Comparison of ENCODE assay signal across 18 cellular contexts in the genomic region with DNA sequence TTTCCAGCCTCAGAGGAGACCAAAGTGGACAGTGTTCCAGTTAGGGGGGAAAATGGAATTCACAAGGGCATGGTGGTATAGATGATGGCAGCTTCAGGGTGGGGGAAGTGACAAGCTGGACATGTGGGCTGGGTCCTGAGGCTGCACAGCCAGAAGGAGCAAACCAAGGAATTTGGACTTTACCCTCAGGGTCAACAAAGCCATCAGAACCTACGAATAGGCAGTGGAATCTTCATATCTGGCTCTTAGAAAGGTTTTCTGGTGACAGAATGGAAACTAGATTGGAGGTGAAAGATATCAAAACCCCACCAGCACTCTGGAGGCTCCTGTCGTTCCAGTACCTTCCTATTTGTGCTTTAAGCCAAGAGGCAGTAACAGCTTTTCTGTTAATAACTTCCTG.
DNase-seq lines count a peak whose midpoint lies in the region; ATAC-seq, FAIRE-seq and TF ChIP-seq lines count a peak whose summit lies in the region.
"Had no signal": no experiment of that assay in that cellular context is flagged by ENCODE, and none has a peak within 500 bp of the region (broad histone marks: within the 10 kb centered on the region; RNA-seq: fewer than 3 reads in every experiment).

No MANE protein-coding gene starts in this region.

- intact Hi-C loops in left colon (cut with DNase I, micrococcal nuclease) (no loop called here), pancreas (cut with DNase I) (loop anchor here in 1 of 3 donors (10.0 kb wide), 1 partner anchor 123 kb away; a partner anchor contains a TSS), stomach (cut with DNase I; ENCODE audit: low total_unique reads) (no loop called here)

- no peak overlapping the region for H3K9ac ChIP-seq in Loucy (ENCODE audit: low read depth, low read length, poor library complexity, severe bottlenecking)
- H3K9ac ChIP-seq: BLaER1 had no signal

- no peak overlapping the region for H3K4me3 ChIP-seq in Loucy (ENCODE audit: low read length, poor library complexity, severe bottlenecking)
- no peak overlapping the region for H3K4me3 ChIP-seq in pancreas
- no peak overlapping the region for H3K4me3 ChIP-seq in stomach
- H3K4me3 ChIP-seq: BLaER1, GM23338 had no signal

- H3K9me3 ChIP-seq in Loucy (ENCODE audit: insufficient read depth, low read depth, low read length) (no peaks in the 10 kb centered on the region), pancreas (no peaks in the 10 kb centered on the region), stomach (no peaks in the 10 kb centered on the region)
- H3K9me3 ChIP-seq: BLaER1 had no signal

- H3K27me3 ChIP-seq in Loucy (ENCODE audit: insufficient read depth, low read length, poor library complexity, severe bottlenecking): no peaks in the 10 kb centered on the region
- no peaks in the 10 kb centered on the region for H3K27me3 ChIP-seq in pancreas
- no peaks in the 10 kb centered on the region for H3K27me3 ChIP-seq in stomach
- H3K27me3 ChIP-seq: BLaER1 had no signal

- peak; percentile 30 for ATAC-seq in left colon
- peak; percentile 18 to 66 (median 42) for ATAC-seq in pancreas
- ATAC-seq in GM21786 (IDR thresholded peaks at IDR 0.05; ENCODE audit: unreplicated experiment): no peak
- no peak for ATAC-seq in GM19395 (IDR thresholded peaks at IDR 0.05; ENCODE audit: unreplicated experiment)
- ATAC-seq: GM23338, PC-3 had no signal

- peaks cover 19% of the 10 kb centered on the region; the same call in 1 of the 2 replicates for H3K36me3 ChIP-seq in Loucy (ENCODE audit: insufficient read depth, low read length)
- H3K36me3 ChIP-seq in pancreas: no peaks in the 10 kb centered on the region
- no peaks in the 10 kb centered on the region for H3K36me3 ChIP-seq in stomach
- H3K36me3 ChIP-seq: BLaER1 had no signal

- TF ChIP-seq CTCF in Loucy (conservative IDR thresholded peaks at IDR 0.05; ENCODE audit: low read length) (no peak), pancreas (IDR thresholded peaks at IDR 0.05) (no peak), stomach (IDR thresholded peaks at IDR 0.05) (no peak), GM13976 (IDR thresholded peaks at IDR 0.05; ENCODE audit: borderline replicate concordance, control extremely low read depth, extremely low read depth, insufficient read depth, missing control alignments) (no peak)

- H3K27ac ChIP-seq in pancreas (peak overlapping the region in 2 of 4 donors; percentile 7 to 18), stomach (peak overlapping the region in 3 of 5 donors; percentile 9 to 90 (median 15))
- H3K27ac ChIP-seq: BLaER1, HL-60 had no signal

- no peaks in the 10 kb centered on the region for H3F3A ChIP-seq in Loucy (ENCODE audit: low read depth)

- no peaks in the 10 kb centered on the region for H3K9me2 ChIP-seq in Loucy (replicated peaks; ENCODE audit: low read depth, low read length)

- no peak for DNase-seq in left colon
- DNase-seq in pancreas: no peak
- DNase-seq in stomach: no peak
- no peak for DNase-seq in GM13976 (ENCODE audit: low spot score)
- DNase-seq in frontal cortex (ENCODE audit: low spot score in 2 of 2): no peak
- DNase-seq: CD8-positive, alpha-beta memory T cell; DMS 273 treated with DMSO at 0.1 percent for 48 hours; EL; KG1; NCI-H1092; NCI-H345; PC-3 had no signal

- TF ChIP-seq EP300 in stomach (IDR thresholded peaks at IDR 0.05): no peak

- WGBS in pancreas, 2 donors: 14% methylated on average over 2 of the region's 2 CpGs
- 20 to 41% (median 25%) methylated on average over 2 of the region's 2 CpGs for WGBS in stomach, 5 donors

- no peak for TF ChIP-seq POLR2A in stomach (IDR thresholded peaks at IDR 0.05)

- in situ Hi-C loops in GM13976 (cut with MboI; ENCODE audit: low sequenced_read_pairs, unreplicated experiment): no loop called here

- no peaks in the 10 kb centered on the region for H4K20me1 ChIP-seq in Loucy (ENCODE audit: insufficient read depth, low read length, poor library complexity, severe bottlenecking)
- H4K20me1 ChIP-seq: BLaER1 had no signal

- FAIRE-seq in pancreas (lab: Jason Lieb, UNC) (no peak), frontal cortex (lab: Jason Lieb, UNC) (no peak)

- no peak overlapping the region for H2AFZ ChIP-seq in Loucy (ENCODE audit: low read length)
- H2AFZ ChIP-seq: GM23338 had no signal

- peaks cover 49% of the 10 kb centered on the region for H3K4me1 ChIP-seq in Loucy (ENCODE audit: insufficient read depth, low read length, poor library complexity, severe bottlenecking)
- H3K4me1 ChIP-seq in pancreas: peaks cover 12 to 30% (median 29%) of the 10 kb centered on the region in 3 donors
- peaks cover 23 to 59% (median 46%) of the 10 kb centered on the region in 4 donors for H3K4me1 ChIP-seq in stomach

- 0 out of 2 replicates have a peak, but pooled peaks cover 6% of the 10 kb centered on the region for H3K79me2 ChIP-seq in Loucy (ENCODE audit: insufficient read depth, low read length)

- peak overlapping the region; percentile 9 for H3K4me2 ChIP-seq in Loucy (ENCODE audit: low read depth, low read length, poor library complexity, severe bottlenecking)
- H3K4me2 ChIP-seq: BLaER1, GM23338 had no signal

Comparison
In these comparisons a context has a peak if more than half of its experiments do, and no peak if none do; other contexts are left out.
1. ATAC-seq: peak in left colon (single experiment) and pancreas (4 of 4); none in GM21786 (single experiment) and GM19395 (single experiment).